9 cellular contexts compared by ENCODE assay signal in the genomic region with DNA sequence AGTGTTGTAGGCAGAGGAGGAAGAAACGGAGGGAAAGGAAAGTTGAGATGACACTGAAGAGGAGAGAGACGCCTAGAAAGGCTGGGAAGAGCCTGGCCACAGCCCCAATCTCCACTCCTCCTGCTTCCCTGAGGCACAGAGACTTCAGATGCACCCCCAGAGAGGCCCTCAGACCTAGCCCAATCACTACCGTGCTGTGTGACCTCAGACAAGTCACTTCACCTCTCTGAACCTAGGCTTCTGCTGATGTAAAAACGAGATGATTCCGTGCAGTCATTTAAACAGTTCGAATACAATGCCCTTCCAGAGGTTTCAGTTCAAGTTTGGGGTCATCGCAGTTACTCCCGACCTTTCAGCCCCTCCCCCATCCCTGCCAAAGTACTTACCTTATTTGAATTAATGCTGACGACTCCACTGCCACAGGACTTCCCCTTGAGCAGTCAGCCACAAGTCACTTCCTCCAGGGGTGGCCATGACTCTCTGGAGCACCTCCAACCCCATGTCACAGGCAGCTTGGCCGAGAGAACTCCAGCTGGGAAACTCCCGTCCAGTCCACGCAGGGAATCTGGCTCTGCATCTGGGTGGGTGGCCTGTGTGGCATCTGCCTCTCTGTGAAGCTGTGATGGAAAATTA.
A peak's percentile ranks its signal among the peaks of the same experiment; 100 is the strongest.
DNase-seq lines count a peak whose midpoint lies in the region; ATAC-seq and TF ChIP-seq lines count a peak whose summit lies in the region.
"Had no signal": no experiment of that assay in that cellular context is flagged by ENCODE, and none has a peak within 500 bp of the region (broad histone marks: within the 10 kb centered on the region; RNA-seq: fewer than 3 reads in every experiment).

No MANE protein-coding gene starts in this region.

- DNase-seq in ELR (ENCODE audit: low read depth) (peak; percentile 8), natural killer cell (no peak), HUDEP-2 (lab: John Stamatoyannopoulos, UW; ENCODE audit: unreplicated experiment in 76 of 76) (no peak)
- peak; percentile 82 for DNase-seq in activated CD8-positive, alpha-beta T cell treated with anti-CD3 and anti-CD28 coated beads for 36 hours

- POLR2A ChIA-PET in activated CD8-positive, alpha-beta T cell treated with anti-CD3 and anti-CD28 coated beads for 36 hours (lab: Charles Lee): no interaction called here

- no peak for TF ChIP-seq CTCF in activated CD8-positive, alpha-beta T cell treated with anti-CD3 and anti-CD28 coated beads for 36 hours (IDR thresholded peaks at IDR 0.05)
- no peak for TF ChIP-seq CTCF in natural killer cell (IDR thresholded peaks at IDR 0.05)

- H3K36me3 Mint-ChIP-seq in activated CD8-positive, alpha-beta T cell treated with anti-CD3 and anti-CD28 coated beads for 36 hours (ENCODE audit: low read depth): no peaks in the 10 kb centered on the region
- no peaks in the 10 kb centered on the region for H3K36me3 Mint-ChIP-seq in natural killer cell
- H3K36me3 Mint-ChIP-seq: activated naive CD4-positive, alpha-beta T cell treated with anti-CD3 and anti-CD28 coated beads, Interleukin-2, amount 50 U/mL, for 72 hours had no signal

- peak overlapping the region; percentile 54 for H3K27ac Mint-ChIP-seq in activated CD8-positive, alpha-beta T cell treated with anti-CD3 and anti-CD28 coated beads for 36 hours
- H3K27ac Mint-ChIP-seq in natural killer cell: peak overlapping the region; percentile 37 to 66

- H3K4me1 Mint-ChIP-seq in activated CD8-positive, alpha-beta T cell treated with anti-CD3 and anti-CD28 coated beads for 36 hours (ENCODE audit: low read depth): peaks cover 46% of the 10 kb centered on the region
- H3K4me1 Mint-ChIP-seq in natural killer cell: peaks cover 34 to 50% of the 10 kb centered on the region in 2 donors

- intact Hi-C loops in activated CD8-positive, alpha-beta T cell treated with anti-CD3 and anti-CD28 coated beads for 36 hours (cut with micrococcal nuclease): no loop called here
- intact Hi-C loops in natural killer cell (cut with micrococcal nuclease): no loop called here

- no peaks in the 10 kb centered on the region for H3K9me3 Mint-ChIP-seq in activated CD8-positive, alpha-beta T cell treated with anti-CD3 and anti-CD28 coated beads for 36 hours
- H3K9me3 Mint-ChIP-seq in natural killer cell: no peaks in the 10 kb centered on the region
- H3K9me3 Mint-ChIP-seq: activated naive CD4-positive, alpha-beta T cell treated with anti-CD3 and anti-CD28 coated beads, Interleukin-2, amount 50 U/mL, for 72 hours had no signal

- CTCF ChIA-PET in activated CD8-positive, alpha-beta T cell treated with anti-CD3 and anti-CD28 coated beads for 36 hours (lab: Charles Lee): no interaction called here

- ATAC-seq in HG03280 (IDR thresholded peaks at IDR 0.05; ENCODE audit: unreplicated experiment) (peak; percentile 48), natural killer cell (peak; percentile 57 to 63 (median 60)), HG03354 (IDR thresholded peaks at IDR 0.05; ENCODE audit: poor library complexity, severe bottlenecking, unreplicated experiment) (no peak), HG03097 (IDR thresholded peaks at IDR 0.05; ENCODE audit: low FRiP score, unreplicated experiment) (no peak), GM18909 (IDR thresholded peaks at IDR 0.05; ENCODE audit: poor library complexity, unreplicated experiment) (no peak)
- peak; percentile 72 for ATAC-seq in activated CD8-positive, alpha-beta T cell treated with anti-CD3 and anti-CD28 coated beads for 36 hours

- H3K27me3 Mint-ChIP-seq in activated CD8-positive, alpha-beta T cell treated with anti-CD3 and anti-CD28 coated beads for 36 hours: peaks cover 6% of the 10 kb centered on the region
- H3K27me3 Mint-ChIP-seq in natural killer cell (ENCODE audit: low read depth in 2 of 2): peaks cover 0 to 6% of the 10 kb centered on the region in 2 donors

- H3K4me3 Mint-ChIP-seq in activated CD8-positive, alpha-beta T cell treated with anti-CD3 and anti-CD28 coated beads for 36 hours: peak overlapping the region; percentile 45
- peak overlapping the region; percentile 62 for H3K4me3 Mint-ChIP-seq in natural killer cell

Comparison
In these comparisons a context has a peak if more than half of its experiments do, and no peak if none do; other contexts are left out.
1. DNase-seq: peak in ELR (single experiment) and activated CD8-positive, alpha-beta T cell treated with anti-CD3 and anti-CD28 coated beads for 36 hours (single experiment); none in natural killer cell (single experiment) and HUDEP-2 (0 of 76).
2. ATAC-seq: peak in HG03280 (single experiment), activated CD8-positive, alpha-beta T cell treated with anti-CD3 and anti-CD28 coated beads for 36 hours (single experiment) and natural killer cell (3 of 3); none in HG03354 (single experiment), HG03097 (single experiment) and GM18909 (single experiment).